ENCODE assay signal across 8 cellular contexts in the genomic region with DNA sequence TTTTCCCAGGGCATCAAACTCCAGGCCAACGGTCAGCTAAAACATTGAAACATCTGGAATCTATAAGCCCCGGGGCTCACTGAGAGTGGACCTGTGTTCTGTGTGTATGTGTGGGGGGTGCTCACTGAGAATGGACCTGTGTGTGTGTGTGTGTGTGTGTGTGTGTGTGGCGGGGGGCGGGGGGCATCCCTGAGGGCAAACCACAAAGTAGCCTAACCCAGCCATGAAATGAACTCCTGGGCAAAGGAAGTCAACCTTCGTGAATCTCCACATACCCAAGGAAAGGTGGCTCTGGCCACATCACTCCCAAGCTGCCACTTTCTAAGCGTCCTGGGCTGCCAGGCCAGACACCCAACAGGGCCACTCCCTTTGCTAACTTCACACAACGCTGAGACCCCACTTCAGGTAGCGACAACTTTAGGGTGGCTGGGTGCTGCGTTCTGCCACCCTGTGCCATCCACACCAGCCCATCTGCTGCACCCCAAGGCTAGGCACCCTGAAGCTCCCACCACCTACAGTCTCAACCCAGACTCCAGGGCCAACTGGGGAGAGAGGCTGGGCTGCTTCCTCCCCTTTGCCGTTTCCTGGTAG. TPM values are rescaled to one million over a fixed set of nuclear protein-coding genes. Genes with fewer than 3 reads are reported as not detected.
DNase-seq lines count a peak whose midpoint lies in the region; ATAC-seq, FAIRE-seq and TF ChIP-seq lines count a peak whose summit lies in the region.

No MANE protein-coding gene starts in this region.

- WGBS in suprapubic skin: 39% methylated on average over 5 of the region's 10 CpGs

- POLR2A ChIA-PET in activated naive CD8-positive, alpha-beta T cell treated with anti-CD3 and anti-CD28 coated beads, Interleukin-2, amount 10 ng/mL, durations not matched to agents 7 days and 5 days (lab: Charles Lee): interaction anchor here (0.5 to 3.7 kb wide), 9 partner anchors 9 to 112 kb away, joined by 3 to 20 read pairs (median 6); a partner anchor contains a TSS

- peak overlapping the region; percentile 38 to 80 for H3K9ac ChIP-seq in kidney (ENCODE audit: low read length in 2 of 2)

- DNase-seq in SIG-M5 (lab: John Stamatoyannopoulos, UW) (peak; percentile 45), SIG-M5 treated with dmso at 0.1 percent for 504 hours (lab: John Stamatoyannopoulos, UW; ENCODE audit: unreplicated experiment) (no peak), kidney (no peak), suprapubic skin (ENCODE audit: low spot score in 2 of 2) (no peak), NCI-H1417 (lab: John Stamatoyannopoulos, UW) (no peak), DMS 273 treated with DMSO at 0.1 percent for 48 hours (lab: John Stamatoyannopoulos, UW) (no peak)
- DNase-seq in activated naive CD8-positive, alpha-beta T cell treated with anti-CD3 and anti-CD28 coated beads, Interleukin-2, amount 10 ng/mL, durations not matched to agents 7 days and 5 days: no peak

- TF ChIP-seq CTCF in kidney (IDR thresholded peaks at IDR 0.05; ENCODE audit: borderline replicate concordance, extremely low read depth, insufficient read depth) (no peak), suprapubic skin (IDR thresholded peaks at IDR 0.05) (no peak)

- H3K4me1 ChIP-seq in kidney (ENCODE audit: control insufficient read depth in 1 of 2, insufficient read depth in 1 of 2, low read depth in 1 of 2, low read length in 2 of 2) (peaks cover 23 to 42% of the 10 kb centered on the region in 2 donors), suprapubic skin (peaks cover 67% of the 10 kb centered on the region)

- H3K4me1 Mint-ChIP-seq in activated naive CD8-positive, alpha-beta T cell treated with anti-CD3 and anti-CD28 coated beads, Interleukin-2, amount 10 ng/mL, durations not matched to agents 7 days and 5 days: peaks cover 15% of the 10 kb centered on the region

- no peaks in the 10 kb centered on the region for H3K36me3 Mint-ChIP-seq in activated naive CD8-positive, alpha-beta T cell treated with anti-CD3 and anti-CD28 coated beads, Interleukin-2, amount 10 ng/mL, durations not matched to agents 7 days and 5 days

- no peaks in the 10 kb centered on the region for H3K9me3 ChIP-seq in kidney (ENCODE audit: control insufficient read depth in 1 of 2, low read length in 2 of 2)
- no peaks in the 10 kb centered on the region for H3K9me3 ChIP-seq in suprapubic skin

- no peaks in the 10 kb centered on the region for H3K27me3 Mint-ChIP-seq in activated naive CD8-positive, alpha-beta T cell treated with anti-CD3 and anti-CD28 coated beads, Interleukin-2, amount 10 ng/mL, durations not matched to agents 7 days and 5 days

- peak overlapping the region; percentile 88 for H3K27ac Mint-ChIP-seq in activated naive CD8-positive, alpha-beta T cell treated with anti-CD3 and anti-CD28 coated beads, Interleukin-2, amount 10 ng/mL, durations not matched to agents 7 days and 5 days

- intact Hi-C loops in kidney (cut with DNase I): no loop called here

- TF ChIP-seq POLR2A in suprapubic skin (IDR thresholded peaks at IDR 0.05): no peak

- H3K27me3 ChIP-seq in suprapubic skin: no peaks in the 10 kb centered on the region

- TF ChIP-seq EP300 in suprapubic skin (IDR thresholded peaks at IDR 0.05): no peak

- peak overlapping the region; percentile 91 for H3K4me3 Mint-ChIP-seq in activated naive CD8-positive, alpha-beta T cell treated with anti-CD3 and anti-CD28 coated beads, Interleukin-2, amount 10 ng/mL, durations not matched to agents 7 days and 5 days

- H3K36me3 ChIP-seq in kidney (ENCODE audit: control insufficient read depth in 1 of 2, insufficient read depth in 2 of 2, low read length in 2 of 2) (peaks cover 4 to 6% of the 10 kb centered on the region in 2 donors), suprapubic skin (peaks cover 15% of the 10 kb centered on the region)

- peak overlapping the region; percentile 59 to 68 for H3K4me3 ChIP-seq in kidney (ENCODE audit: low read length in 2 of 2)
- H3K4me3 ChIP-seq in suprapubic skin: peak overlapping the region; percentile 87

- ATAC-seq in activated naive CD8-positive, alpha-beta T cell treated with anti-CD3 and anti-CD28 coated beads, Interleukin-2, amount 10 ng/mL, durations not matched to agents 7 days and 5 days (ENCODE audit: low read depth): peak; percentile 19
- ATAC-seq in GM18519 (IDR thresholded peaks at IDR 0.05; ENCODE audit: low FRiP score, unreplicated experiment): no peak

- no peaks in the 10 kb centered on the region for H3K9me3 Mint-ChIP-seq in activated naive CD8-positive, alpha-beta T cell treated with anti-CD3 and anti-CD28 coated beads, Interleukin-2, amount 10 ng/mL, durations not matched to agents 7 days and 5 days

- H3K27ac ChIP-seq in kidney (ENCODE audit: low read depth in 2 of 2, low read length in 2 of 2) (peak overlapping the region; percentile 78 to 91), suprapubic skin (peak overlapping the region; percentile 92)

- FAIRE-seq in kidney (lab: Jason Lieb, UNC): no peak

RNA-seq across cellular contexts. Expression of a gene that starts 1.6 kb away (rescaled TPM):
- total RNA-seq in activated naive CD8-positive, alpha-beta T cell treated with anti-CD3 and anti-CD28 coated beads, Interleukin-2, amount 10 ng/mL, durations not matched to agents 7 days and 5 days: 10 to 100 TPM; 18.3 to 20.4 TPM
- total RNA-seq in kidney (18.2 TPM), suprapubic skin (10 to 100 TPM; 17.1 to 21.1 (median 19.0) TPM)
- polyA plus RNA-seq in kidney (ENCODE audit: insufficient read depth, low read depth, low replicate concordance): 8.3 TPM

RNA-seq across cellular contexts. Expression of a gene that starts 8.0 kb away (rescaled TPM):
- total RNA-seq in activated naive CD8-positive, alpha-beta T cell treated with anti-CD3 and anti-CD28 coated beads, Interleukin-2, amount 10 ng/mL, durations not matched to agents 7 days and 5 days: 10 to 100 TPM; 64.8 to 65.2 TPM
- total RNA-seq in kidney (25.2 TPM), suprapubic skin (10 to 100 TPM; 30.7 to 52.4 (median 38.9) TPM)
- polyA plus RNA-seq in kidney (ENCODE audit: insufficient read depth, low read depth, low replicate concordance): 17.4 TPM

RNA-seq across cellular contexts. Expression of a gene that starts 11.1 kb away (rescaled TPM):
- total RNA-seq in activated naive CD8-positive, alpha-beta T cell treated with anti-CD3 and anti-CD28 coated beads, Interleukin-2, amount 10 ng/mL, durations not matched to agents 7 days and 5 days: 10 to 100 TPM; 12.1 to 17.8 TPM
- total RNA-seq in kidney (14.2 TPM), suprapubic skin (10 to 100 TPM in 1 of 4 donors, 1 to 10 TPM in 3; 3.7 to 13.1 (median 9.0) TPM)
- polyA plus RNA-seq in kidney (ENCODE audit: insufficient read depth, low read depth, low replicate concordance): 7.9 TPM

RNA-seq across cellular contexts. Expression of a gene that starts 14.8 kb away (rescaled TPM):
- total RNA-seq in activated naive CD8-positive, alpha-beta T cell treated with anti-CD3 and anti-CD28 coated beads, Interleukin-2, amount 10 ng/mL, durations not matched to agents 7 days and 5 days: 10 to 100 TPM; 39.3 to 44.5 TPM
- total RNA-seq in kidney (28.4 TPM), suprapubic skin (10 to 100 TPM; 23.7 to 34.2 (median 30.4) TPM)
- 104 TPM for polyA plus RNA-seq in kidney (ENCODE audit: insufficient read depth, low read depth, low replicate concordance)

RNA-seq across cellular contexts. Expression of a gene that starts 21.1 kb away (rescaled TPM):
- not detected for total RNA-seq in activated naive CD8-positive, alpha-beta T cell treated with anti-CD3 and anti-CD28 coated beads, Interleukin-2, amount 10 ng/mL, durations not matched to agents 7 days and 5 days
- total RNA-seq in kidney (not detected), suprapubic skin (not detected)
- polyA plus RNA-seq in kidney (ENCODE audit: insufficient read depth, low read depth, low replicate concordance): not detected
